14 cellular contexts compared by ENCODE assay signal in genomic region chr2:30363406-30363805, GRCh38.
"Had no signal": no experiment of that assay in that cellular context is flagged by ENCODE, and none has a peak within 500 bp of the region (broad histone marks: within the 10 kb centered on the region; RNA-seq: fewer than 3 reads in every experiment).

No MANE protein-coding gene starts in this region.

- H3K4me3 ChIP-seq: body of pancreas, lung, skin epidermis had no signal

- H3K27me3 Mint-ChIP-seq: central memory CD8-positive, alpha-beta T cell; effector memory CD8-positive, alpha-beta T cell; type B pancreatic cell had no signal

- ATAC-seq: body of pancreas; effector memory CD8-positive, alpha-beta T cell had no signal

- H3K9me3 Mint-ChIP-seq: central memory CD8-positive, alpha-beta T cell; dendritic cell treated with granulocyte-macrophage colony-stimulating factor and Interleukin-4, amounts not matched to agents 40 ng/mL and 50 ng/mL, for 4 days; effector memory CD8-positive, alpha-beta T cell; naive B cell; type B pancreatic cell had no signal

- H3K27ac Mint-ChIP-seq: dendritic cell treated with granulocyte-macrophage colony-stimulating factor and Interleukin-4, amounts not matched to agents 40 ng/mL and 50 ng/mL, for 4 days; naive B cell; type B pancreatic cell had no signal

- H3K27ac ChIP-seq: body of pancreas had no signal

- H3K27me3 ChIP-seq: body of pancreas had no signal

- H3K4me3 Mint-ChIP-seq: central memory CD8-positive, alpha-beta T cell; dendritic cell treated with granulocyte-macrophage colony-stimulating factor and Interleukin-4, amounts not matched to agents 40 ng/mL and 50 ng/mL, for 4 days; effector memory CD8-positive, alpha-beta T cell; naive B cell; type B pancreatic cell had no signal

- H3K36me3 Mint-ChIP-seq: naive B cell, type B pancreatic cell had no signal

- H3K9me3 ChIP-seq: body of pancreas had no signal

- DNase-seq: activated CD4-positive, alpha-beta T cell treated with anti-CD3 and anti-CD28 coated beads, Interleukin-2, amount 50 U/mL, for 4 hours; activated effector memory CD4-positive, alpha-beta T cell treated with Interleukin-2 at 50 U/mL for 16 hours; activated T-cell treated with anti-CD3 and anti-CD28 coated beads, Interleukin-2, amount 50 U/mL, for 1 hour; body of pancreas; effector memory CD8-positive, alpha-beta T cell; hippocampal formation; naive B cell; retina; stimulated activated CD4-positive, alpha-beta T cell treated with anti-CD3 and anti-CD28 coated beads, Interleukin-4, amount 100 ng/mL, for 4 hours had no signal
